16 cellular contexts compared by ENCODE assay signal in genomic region chr19:4305253-4305612, GRCh38. TPM values are rescaled to one million over a fixed set of nuclear protein-coding genes. Genes with fewer than 3 reads are reported as not detected.
A peak's percentile ranks its signal among the peaks of the same experiment; 100 is the strongest.
DNase-seq lines count a peak whose midpoint lies in the region; ATAC-seq and TF ChIP-seq lines count a peak whose summit lies in the region.
"Had no signal": no experiment of that assay in that cellular context is flagged by ENCODE, and none has a peak within 500 bp of the region (broad histone marks: within the 10 kb centered on the region; RNA-seq: fewer than 3 reads in every experiment).

No MANE protein-coding gene starts in this region.

- H4K20me1 ChIP-seq in OCI-LY1 (ENCODE audit: insufficient read depth, low read length), result no peaks in the 10 kb centered on the region

- H2BK12ac ChIP-seq in neuronal stem cell (ENCODE audit: low read length), result no peak overlapping the region

- intact Hi-C loops in dorsolateral prefrontal cortex (cut with DNase I), result no loop called here

- no peaks in the 10 kb centered on the region for H3K27me3 Mint-ChIP-seq in T-helper 2 cell treated with Interferon-gamma antibody and Interleukin-4, amounts not matched to agents 5 μg/mL and 100 μg/mL, for 36 hours (ENCODE audit: low read depth)

- H3K9me3 Mint-ChIP-seq in T-helper 2 cell treated with Interferon-gamma antibody and Interleukin-4, amounts not matched to agents 5 μg/mL and 100 μg/mL, for 36 hours, result no peaks in the 10 kb centered on the region

- peak overlapping the region; percentile 19 for H2BK5ac ChIP-seq in neuronal stem cell (ENCODE audit: low read length)

- WGBS in neuronal stem cell (ENCODE audit: extremely low coverage in 2 of 2, insufficient read length in 2 of 2, insufficient replicate concordance in 1 of 2), 2 donors, result no CpG with 5 or more reads among the region's 8 CpGs

- H3K27me3 ChIP-seq in OCI-LY1 (ENCODE audit: insufficient read depth, low read length) (no peaks in the 10 kb centered on the region), dorsolateral prefrontal cortex (peaks cover 0 to 3% (median 0%) of the 10 kb centered on the region in 45 donors), neuronal stem cell (ENCODE audit: control insufficient read depth in 3 of 3, insufficient read depth in 3 of 3, low read depth in 1 of 3, low read length in 3 of 3) (no peaks in the 10 kb centered on the region)

- H4K8ac ChIP-seq in neuronal stem cell (ENCODE audit: low read depth, low read length), result no peak overlapping the region

- H3K27ac Mint-ChIP-seq in T-helper 2 cell treated with Interferon-gamma antibody and Interleukin-4, amounts not matched to agents 5 μg/mL and 100 μg/mL, for 36 hours, result no peak overlapping the region

- H3K4me3 ChIP-seq in OCI-LY1 (ENCODE audit: low read depth, low read length, poor library complexity, severe bottlenecking) (peak overlapping the region; percentile 61), dorsolateral prefrontal cortex (peak overlapping the region in 56 of 59 donors; percentile 7 to 74 (median 64)), neuronal stem cell (ENCODE audit: low read length in 2 of 2) (peak overlapping the region; percentile 46 to 80)

- H3K9me3 ChIP-seq in OCI-LY1 (ENCODE audit: low read length) (no peaks in the 10 kb centered on the region), neuronal stem cell (replicated peaks in 1 of 2; ENCODE audit: control insufficient read depth in 2 of 2, insufficient read depth in 1 of 2, low read depth in 1 of 2, low read length in 2 of 2) (peaks cover 0 to 2% of the 10 kb centered on the region in 2 donors)
- H3K9me3 ChIP-seq: spleen had no signal

- in situ Hi-C loops in KBM-7 (cut with MboI; ENCODE audit: low pct_unique_long_range_greater_than_20kb, low sequenced_read_pairs), result no loop called here

- peak overlapping the region; percentile 64 for H3K4me3 Mint-ChIP-seq in T-helper 2 cell treated with Interferon-gamma antibody and Interleukin-4, amounts not matched to agents 5 μg/mL and 100 μg/mL, for 36 hours

- no peak overlapping the region for H3K27ac ChIP-seq in OCI-LY1 (ENCODE audit: low read depth, low read length, poor library complexity, severe bottlenecking)
- peak overlapping the region in 15 of 59 donors; percentile 4 to 85 (median 64) for H3K27ac ChIP-seq in dorsolateral prefrontal cortex
- H3K27ac ChIP-seq in neuronal stem cell (replicated peaks; ENCODE audit: low read length), result no peak overlapping the region

- no peaks in the 10 kb centered on the region for H3K36me3 Mint-ChIP-seq in T-helper 2 cell treated with Interferon-gamma antibody and Interleukin-4, amounts not matched to agents 5 μg/mL and 100 μg/mL, for 36 hours (ENCODE audit: low read depth)

- no peaks in the 10 kb centered on the region for H3K79me2 ChIP-seq in OCI-LY1 (ENCODE audit: insufficient read depth, low read length)

- H3K4me2 ChIP-seq in OCI-LY1 (ENCODE audit: low read length), result peak overlapping the region; percentile 35
- peak overlapping the region; percentile 49 for H3K4me2 ChIP-seq in neuronal stem cell (ENCODE audit: insufficient read depth, low read length, poor library complexity, severe bottlenecking)

- H2BK120ac ChIP-seq in neuronal stem cell (ENCODE audit: low read depth, low read length), result no peak overlapping the region

- H3K4me1 ChIP-seq in OCI-LY1 (ENCODE audit: insufficient read depth, low read length, severe bottlenecking) (peaks cover 16% of the 10 kb centered on the region), neuronal stem cell (ENCODE audit: control insufficient read depth in 2 of 2, insufficient read depth in 1 of 2, low read depth in 1 of 2, low read length in 2 of 2) (peaks cover 7% of the 10 kb centered on the region in 2 donors)

- no peak overlapping the region for H3K14ac ChIP-seq in neuronal stem cell (ENCODE audit: low read length)

- no peak overlapping the region for H4K91ac ChIP-seq in neuronal stem cell (ENCODE audit: low read depth, low read length, poor library complexity)

- H3K36me3 ChIP-seq in OCI-LY1 (ENCODE audit: insufficient read depth, low read length) (peaks cover 5% of the 10 kb centered on the region; the same call in 1 of the 2 replicates), neuronal stem cell (replicated peaks in 1 of 2; ENCODE audit: control insufficient read depth in 2 of 2, insufficient read depth in 2 of 2, low read length in 2 of 2) (peaks cover 14 to 31% of the 10 kb centered on the region in 2 donors)
- H3K36me3 ChIP-seq: spleen had no signal

- no peak overlapping the region for H3K9ac ChIP-seq in OCI-LY1 (ENCODE audit: low read length)
- no peak overlapping the region for H3K9ac ChIP-seq in neuronal stem cell (ENCODE audit: low read depth, low read length, poor library complexity)

- H2AFZ ChIP-seq in OCI-LY1 (ENCODE audit: low read length) (no peak overlapping the region), neuronal stem cell (ENCODE audit: low read length) (peak overlapping the region; percentile 90)

- H3K4me1 Mint-ChIP-seq in T-helper 2 cell treated with Interferon-gamma antibody and Interleukin-4, amounts not matched to agents 5 μg/mL and 100 μg/mL, for 36 hours (ENCODE audit: low read depth), result peaks cover 23% of the 10 kb centered on the region

- H3K4ac ChIP-seq in neuronal stem cell (ENCODE audit: low read length), result no peak overlapping the region

- H3K9me2 ChIP-seq in OCI-LY1 (ENCODE audit: low read depth, low read length), result no peaks in the 10 kb centered on the region

- peak overlapping the region; percentile 24 for H2AK5ac ChIP-seq in neuronal stem cell (ENCODE audit: low read depth, low read length)

- H3K18ac ChIP-seq in neuronal stem cell (ENCODE audit: low read length), result no peak overlapping the region

- no peak for ATAC-seq in HG03469 (IDR thresholded peaks at IDR 0.05; ENCODE audit: unreplicated experiment)

- no peak for DNase-seq in T-helper 2 cell treated with Interferon-gamma antibody and Interleukin-4, amounts not matched to agents 5 μg/mL and 100 μg/mL, for 36 hours (ENCODE audit: low spot score)
- DNase-seq in T-helper 2 cell (no peak), dorsolateral prefrontal cortex (no peak), neuronal stem cell (ENCODE audit: low spot score) (no peak), SKM-1 (lab: John Stamatoyannopoulos, UW; ENCODE audit: unreplicated experiment) (no peak), KBM-7 (no peak)
- DNase-seq: ACHN; activated CD4-positive, alpha-beta T cell treated with anti-CD3 and anti-CD28 coated beads, Interleukin-2, amount 50 U/mL, for 1 hour; NCI-H187 treated with DMSO at 0.1 percent for 48 hours; spleen had no signal

- TF ChIP-seq CTCF in OCI-LY1 (IDR thresholded peaks at IDR 0.05; ENCODE audit: low read length) (no peak), dorsolateral prefrontal cortex (IDR thresholded peaks at IDR 0.05 in 54 of 56, conservative IDR thresholded peaks at IDR 0.05 in 2 of 56; ENCODE audit: low read depth in 1 of 56, partially characterized antibody in 56 of 56) (no peak)

- H3F3A ChIP-seq in OCI-LY1 (ENCODE audit: insufficient read depth, low read length), result no peaks in the 10 kb centered on the region

- peaks cover 4% of the 10 kb centered on the region for H3K79me1 ChIP-seq in neuronal stem cell (ENCODE audit: low read depth, low read length)

- no peak overlapping the region for H2BK15ac ChIP-seq in neuronal stem cell (ENCODE audit: low read length)

- H3K23ac ChIP-seq in neuronal stem cell (ENCODE audit: low read depth, low read length, poor library complexity), result no peak overlapping the region

RNA-seq across cellular contexts. Expression of gene FSD1, which starts 0.8 kb away (rescaled TPM):
- total RNA-seq in dorsolateral prefrontal cortex, result 100 to 1,000 TPM in 1 of 120 experiments, 10 to 100 TPM in 119; 35.6 to 102 (median 64.9) TPM
- 34.4 TPM for polyA plus RNA-seq in neuronal stem cell (2013, experiment 1 of 2)
- polyA plus RNA-seq in neuronal stem cell (2013, experiment 2 of 2), result 34.5 TPM
- total RNA-seq: ureter had no signal

RNA-seq across cellular contexts. Expression of gene TMIGD2, which starts 3.0 kb away (rescaled TPM):
- 1 to 10 TPM in 53 of 120 experiments, under 1 TPM in 47, not detected in 20; 0.40 to 4.1 (median 1.1) TPM for total RNA-seq in dorsolateral prefrontal cortex
- 1.2 TPM for polyA plus RNA-seq in neuronal stem cell (2013, experiment 1 of 2)
- polyA plus RNA-seq in neuronal stem cell (2013, experiment 2 of 2), result 1.3 TPM
- total RNA-seq: dermis microvascular lymphatic vessel endothelial cell, fibroblast of villous mesenchyme, kidney epithelial cell had no signal

RNA-seq across cellular contexts. Expression of gene SHD, which starts 26.2 kb away (rescaled TPM):
- total RNA-seq in dorsolateral prefrontal cortex, result 10 to 100 TPM in 117 of 120 experiments, 1 to 10 TPM in 3; 5.9 to 53.0 (median 20.6) TPM
- 0.26 TPM for polyA plus RNA-seq in neuronal stem cell (2013, experiment 1 of 2)
- polyA plus RNA-seq in neuronal stem cell (2013, experiment 2 of 2), result 0.32 TPM
- total RNA-seq: dermis microvascular lymphatic vessel endothelial cell, fibroblast of villous mesenchyme, kidney epithelial cell, ureter had no signal

RNA-seq across cellular contexts. Expression of gene STAP2, which starts 33.4 kb away (rescaled TPM):
- total RNA-seq in dorsolateral prefrontal cortex, result 10 to 100 TPM in 2 of 120 experiments, 1 to 10 TPM in 115, under 1 TPM in 3; 0.51 to 10.8 (median 3.9) TPM
- polyA plus RNA-seq in neuronal stem cell (2013, experiment 1 of 2), result 6.4 TPM
- polyA plus RNA-seq in neuronal stem cell (2013, experiment 2 of 2), result 7.4 TPM

RNA-seq across cellular contexts. Expression of gene MPND, which starts 38.1 kb away (rescaled TPM):
- 10 to 100 TPM; 18.9 to 61.6 (median 32.9) TPM for total RNA-seq in dorsolateral prefrontal cortex
- 20.6 TPM for polyA plus RNA-seq in neuronal stem cell (2013, experiment 1 of 2)
- 22.4 TPM for polyA plus RNA-seq in neuronal stem cell (2013, experiment 2 of 2)
